Comparison of ENCODE assay signal across 1 cellular context in genomic region chr1:32111789-32112188, GRCh38.
TF ChIP-seq lines count a peak whose summit lies in the region.

No MANE protein-coding gene starts in this region.

TF ChIP-seq in HepG2, 621 proteins besides CTCF, POLR2A, EP300 and RAD21:
- TF ChIP-seq NAIF1 (CRISPR knock-in tag; IDR thresholded peaks at IDR 0.05; ENCODE audit: borderline replicate concordance) = no peak
- TF ChIP-seq ZNF567 (CRISPR knock-in tag; IDR thresholded peaks at IDR 0.05; ENCODE audit: borderline replicate concordance) = no peak
- no peak for TF ChIP-seq ZNF501 (CRISPR knock-in tag; IDR thresholded peaks at IDR 0.05)
- TF ChIP-seq, protein P1, sequence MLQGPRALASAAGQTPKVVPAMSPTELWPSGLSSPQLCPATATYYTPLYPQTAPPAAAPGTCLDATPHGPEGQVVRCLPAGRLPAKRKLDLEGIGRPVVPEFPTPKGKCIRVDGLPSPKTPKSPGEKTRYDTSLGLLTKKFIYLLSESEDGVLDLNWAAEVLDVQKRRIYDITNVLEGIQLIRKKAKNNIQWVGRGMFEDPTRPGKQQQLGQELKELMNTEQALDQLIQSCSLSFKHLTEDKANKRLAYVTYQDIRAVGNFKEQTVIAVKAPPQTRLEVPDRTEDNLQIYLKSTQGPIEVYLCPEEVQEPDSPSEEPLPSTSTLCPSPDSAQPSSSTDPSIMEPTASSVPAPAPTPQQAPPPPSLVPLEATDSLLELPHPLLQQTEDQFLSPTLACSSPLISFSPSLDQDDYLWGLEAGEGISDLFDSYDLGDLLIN (CRISPR knock-in tag; IDR thresholded peaks at IDR 0.05; ENCODE audit: borderline replicate concordance) = no peak
- TF ChIP-seq CEBPG (CRISPR knock-in tag; IDR thresholded peaks at IDR 0.05) = no peak
- TF ChIP-seq HNF4A (CRISPR knock-in tag; IDR thresholded peaks at IDR 0.05) = no peak
- TF ChIP-seq, protein P2, sequence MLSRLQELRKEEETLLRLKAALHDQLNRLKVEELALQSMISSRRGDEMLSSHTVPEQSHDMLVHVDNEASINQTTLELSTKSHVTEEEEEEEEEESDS (CRISPR knock-in tag; IDR thresholded peaks at IDR 0.05; ENCODE audit: borderline replicate concordance) = no peak
- TF ChIP-seq CHCHD3 (CRISPR knock-in tag; IDR thresholded peaks at IDR 0.05) = no peak
